8 cellular contexts compared by ENCODE assay signal in genomic region chr7:149209518-149210269, GRCh38. TPM values are rescaled to one million over a fixed set of nuclear protein-coding genes. Genes with fewer than 3 reads are reported as not detected.
DNase-seq lines count a peak whose midpoint lies in the region; ATAC-seq and TF ChIP-seq lines count a peak whose summit lies in the region.

No MANE protein-coding gene starts in this region.

- no peaks in the 10 kb centered on the region for H3K79me2 ChIP-seq in H9 (ENCODE audit: insufficient read depth, low read length)

- no peak overlapping the region for H3K27ac Mint-ChIP-seq in Caco-2 (ENCODE audit: unreplicated experiment)
- peak overlapping the region; percentile 52 to 80 (median 65); a peak in 5 of 7 replicates for H3K27ac Mint-ChIP-seq in H9

- no peak overlapping the region for H2BK15ac ChIP-seq in H9 (ENCODE audit: low read depth, low read length)

- H4K91ac ChIP-seq in H9 (ENCODE audit: insufficient read length, low read depth, low read length) = no peak overlapping the region

- no peak overlapping the region for H3K18ac ChIP-seq in H9 (ENCODE audit: insufficient read length, low read depth, low read length)

- H3K27me3 Mint-ChIP-seq in Caco-2 (ENCODE audit: insufficient read depth, unreplicated experiment) (no peaks in the 10 kb centered on the region), H9 (ENCODE audit: low read depth) (no peaks in the 10 kb centered on the region)

- peak in 1 of 2 experiments; percentile 68 for DNase-seq in Caco-2
- peak; percentile 80 for DNase-seq in H9
- DNase-seq in OCI-M1 (lab: John Stamatoyannopoulos, UW) = peak; percentile 37
- DNase-seq in activated T-cell treated with anti-CD3 and anti-CD28 coated beads, Interleukin-2, amount 50 U/mL, for 1 hour = peak; percentile 73
- peak; percentile 26 to 57 for DNase-seq in foreskin fibroblast
- peak; percentile 83 to 88 for DNase-seq in stimulated activated CD4-positive, alpha-beta T cell treated with anti-CD3 and anti-CD28 coated beads, Interleukin-15, amount 100 ng/mL, for 48 hours (ENCODE audit: low read depth in 2 of 2)
- DNase-seq in NCI-H2107 treated with DMSO at 0.1 percent for 48 hours (lab: John Stamatoyannopoulos, UW; ENCODE audit: unreplicated experiment) = no peak

- no peak overlapping the region for H2BK20ac ChIP-seq in H9 (ENCODE audit: low read depth, low read length, poor library complexity, severe bottlenecking)

- H3K36me3 ChIP-seq in Caco-2 (ENCODE audit: control insufficient read depth, insufficient read depth, low read length) = peaks cover 7% of the 10 kb centered on the region

- H3K9me3 Mint-ChIP-seq in Caco-2 (ENCODE audit: unreplicated experiment) = no peaks in the 10 kb centered on the region
- H3K9me3 Mint-ChIP-seq in H9 = no peaks in the 10 kb centered on the region

- H3K56ac ChIP-seq in H9 (ENCODE audit: insufficient read length, low read depth, low read length) = no peak overlapping the region

- H3K4ac ChIP-seq in H9 (ENCODE audit: low read depth, low read length) = no peak overlapping the region

- peaks cover 11% of the 10 kb centered on the region for H3K4me1 ChIP-seq in Caco-2
- H3K4me1 ChIP-seq in H9 (ENCODE audit: insufficient read depth, low read length) = peaks cover 7% of the 10 kb centered on the region; the same call in 1 of the 2 replicates

- BruUV-seq in Caco-2 (replicated peaks; lab: Mats Ljungman, UMichigan) = no TSS peak

- H3K4me3 Mint-ChIP-seq in Caco-2 (ENCODE audit: unreplicated experiment) (no peak overlapping the region), H9 (no peak overlapping the region)

- no peak for ATAC-seq in HG02884 (IDR thresholded peaks at IDR 0.05; ENCODE audit: unreplicated experiment)

- H3K9ac ChIP-seq in H9 (ENCODE audit: extremely low read depth, insufficient read length, low read length) = no peak overlapping the region

- H4K20me1 ChIP-seq in H9 (ENCODE audit: control insufficient read depth, insufficient read depth, insufficient read length) = peaks cover 3% of the 10 kb centered on the region

- H2BK12ac ChIP-seq in H9 (ENCODE audit: insufficient read length, low read depth, low read length) = no peak overlapping the region

- H2AFZ ChIP-seq in H9 (ENCODE audit: low read length) = no peak overlapping the region

- no peak overlapping the region for H3K4me2 ChIP-seq in H9 (ENCODE audit: insufficient read depth, insufficient read length, low read length)

- no peak overlapping the region for H2BK120ac ChIP-seq in H9 (ENCODE audit: low read depth, low read length, poor library complexity, severe bottlenecking)

- H3K4me3 ChIP-seq in Caco-2 (ENCODE audit: low read depth, low read length) (no peak overlapping the region), foreskin fibroblast (ENCODE audit: low read depth in 1 of 2, low read length in 2 of 2) (no peak overlapping the region)

- H3T11ph ChIP-seq in H9 (ENCODE audit: low read length) = no peak overlapping the region

- no peaks in the 10 kb centered on the region for H3K23me2 ChIP-seq in H9 (ENCODE audit: insufficient read length, low read depth, low read length, poor library complexity, severe bottlenecking)

- H4K5ac ChIP-seq in H9 (ENCODE audit: insufficient read length, low read depth, low read length) = no peak overlapping the region

- H4K8ac ChIP-seq in H9 (replicated peaks; ENCODE audit: insufficient read length, low read depth, low read length) = no peak overlapping the region

- H3K27me3 ChIP-seq in Caco-2 (replicated peaks; ENCODE audit: control insufficient read depth, insufficient read depth, low read length) (no peaks in the 10 kb centered on the region), H9 (ENCODE audit: insufficient read depth, low read length) (no peaks in the 10 kb centered on the region)

- peaks cover 90% of the 10 kb centered on the region for H3K36me3 Mint-ChIP-seq in Caco-2 (ENCODE audit: insufficient read depth, unreplicated experiment)
- H3K36me3 Mint-ChIP-seq in H9 (ENCODE audit: insufficient read depth in 1 of 3, low read depth in 3 of 3) = peaks cover 64 to 88% (median 82%) of the 10 kb centered on the region in 3 experiments

- no peaks in the 10 kb centered on the region for H3K79me1 ChIP-seq in H9 (ENCODE audit: insufficient read depth, low read depth, low read length, poor library complexity, severe bottlenecking)

- TF ChIP-seq CTCF in Caco-2 (IDR thresholded peaks at IDR 0.05; ENCODE audit: insufficient read depth in 1 of 2, low read depth in 1 of 2, low read length in 1 of 2, severe bottlenecking in 1 of 2, unreplicated experiment in 1 of 2) (peak; percentile 61), H9 (conservative IDR thresholded peaks at IDR 0.05) (peak; percentile 85), foreskin fibroblast (IDR thresholded peaks at IDR 0.05; ENCODE audit: low read depth, low read length) (peak; percentile 59)

- no peaks in the 10 kb centered on the region for H3K9me3 ChIP-seq in Caco-2
- no peaks in the 10 kb centered on the region for H3K9me3 ChIP-seq in H9 (ENCODE audit: control insufficient read depth, low read depth, low read length)

- CTCF ChIA-PET in Caco-2 (lab: Charles Lee) = no interaction called here

- WGBS in H9 (ENCODE audit: extremely low coverage, insufficient read length, low lambda C conversion rate) = no CpG with 5 or more reads among the region's 7 CpGs

- POLR2A ChIA-PET in Caco-2 (lab: Charles Lee) = interaction anchor here (0.6 kb wide), 1 partner anchor 212 kb away, joined by 6 read pairs; no protein-coding TSS in a partner anchor

- intact Hi-C loops in Caco-2 (cut with micrococcal nuclease; ENCODE audit: unreplicated experiment) = no loop called here

- no peak overlapping the region for H2AK5ac ChIP-seq in H9 (ENCODE audit: insufficient read length, low read length)

- no peak overlapping the region for H3K27ac ChIP-seq in H9 (ENCODE audit: insufficient read length, low read depth, low read length)

- H3K4me1 Mint-ChIP-seq in Caco-2 (ENCODE audit: low read depth, unreplicated experiment) = peaks cover 7% of the 10 kb centered on the region
- peaks cover 11 to 16% of the 10 kb centered on the region in 2 experiments for H3K4me1 Mint-ChIP-seq in H9

- H3K23ac ChIP-seq in H9 (ENCODE audit: insufficient read length, low read depth, low read length) = no peak overlapping the region

- no peak overlapping the region for H3K14ac ChIP-seq in H9 (ENCODE audit: insufficient read depth, low read length)

- no peak overlapping the region for H2BK5ac ChIP-seq in H9 (ENCODE audit: insufficient read length, low read length)

RNA-seq across cellular contexts. Expression of gene ZNF282, which starts 14.3 kb away (rescaled TPM):
- total RNA-seq in Caco-2 (2022) = 35.7 and 44.0 TPM in 2 replicates
- 39.0 and 39.9 TPM in 2 replicates for total RNA-seq in H9 (2021)

RNA-seq across cellular contexts. Expression of gene ZNF212, which starts 29.8 kb away (rescaled TPM):
- 15.9 and 18.6 TPM in 2 replicates for total RNA-seq in Caco-2 (2022)
- total RNA-seq in H9 (2021) = 21.1 and 22.9 TPM in 2 replicates

RNA-seq across cellular contexts. Expression of gene ZNF783, which starts 52.3 kb away (rescaled TPM):
- total RNA-seq in Caco-2 (2022) (26.1 and 27.3 TPM in 2 replicates), H9 (2021) (13.5 and 13.6 TPM in 2 replicates)
